Comparison of ENCODE assay signal across 9 cellular contexts in genomic region chr1:3012511-3013291, GRCh38. TPM values are rescaled to one million over a fixed set of nuclear protein-coding genes. Genes with fewer than 3 reads are reported as not detected.
DNase-seq lines count a peak whose midpoint lies in the region; ATAC-seq and TF ChIP-seq lines count a peak whose summit lies in the region.
"Had no signal": no experiment of that assay in that cellular context is flagged by ENCODE, and none has a peak within 500 bp of the region (broad histone marks: within the 10 kb centered on the region; RNA-seq: fewer than 3 reads in every experiment).

No MANE protein-coding gene starts in this region.

- DNase-seq in GM13976 (ENCODE audit: low spot score) (peak; percentile 63), T follicular helper cell (ENCODE audit: low read depth) (peak; percentile 26), right lobe of liver (peak in 2 of 3 donors; percentile 46 to 57)
- peak; percentile 82 for DNase-seq in stimulated activated CD8-positive, alpha-beta memory T cell treated with anti-CD3 and anti-CD28 coated beads, Interleukin-4, amount 100 ng/mL, for 48 hours

- H3K27ac Mint-ChIP-seq in brain: peak overlapping the region in 4 of 5 experiments; percentile 8 to 93 (median 66)

- no peak overlapping the region for H3K27ac ChIP-seq in right lobe of liver

- TF ChIP-seq POLR2A in right lobe of liver (IDR thresholded peaks at IDR 0.05): no peak

- no peaks in the 10 kb centered on the region for H3K36me3 ChIP-seq in right lobe of liver

- ATAC-seq in right lobe of liver: peak; percentile 65 to 78 (median 74)
- ATAC-seq in HG02973 (IDR thresholded peaks at IDR 0.05; ENCODE audit: unreplicated experiment): no peak
- no peak for ATAC-seq in HG02763 (IDR thresholded peaks at IDR 0.05; ENCODE audit: unreplicated experiment)
- no peak for ATAC-seq in GM19023 (IDR thresholded peaks at IDR 0.05; ENCODE audit: unreplicated experiment)

- H3K27me3 ChIP-seq in right lobe of liver: peaks cover 0 to 6% of the 10 kb centered on the region in 2 donors

- no peaks in the 10 kb centered on the region for H3K4me1 ChIP-seq in right lobe of liver

- 8% methylated on average over 15 of the region's 41 CpGs for WGBS in right lobe of liver (ENCODE audit: insufficient coverage, low coverage, low lambda C conversion rate, missing lambda C conversion rate)

- TF ChIP-seq CTCF in GM13976 (IDR thresholded peaks at IDR 0.05; ENCODE audit: borderline replicate concordance, control extremely low read depth, extremely low read depth, insufficient read depth, missing control alignments) (peak; percentile 2), brain (conservative IDR thresholded peaks at IDR 0.05) (peak; percentile 88 to 94), right lobe of liver (IDR thresholded peaks at IDR 0.05) (peak; percentile 41 to 80 (median 64))

- in situ Hi-C loops in GM13976 (cut with MboI; ENCODE audit: low sequenced_read_pairs, unreplicated experiment): no loop called here

- H3K4me1 Mint-ChIP-seq in brain: peaks cover 18% of the 10 kb centered on the region

- peaks cover 7% of the 10 kb centered on the region for H3K27me3 Mint-ChIP-seq in brain

- no peak overlapping the region for H3K4me3 ChIP-seq in right lobe of liver

- peaks cover 5% of the 10 kb centered on the region for H3K36me3 Mint-ChIP-seq in brain

- intact Hi-C loops in right lobe of liver (cut with DNase I): loop anchor here (5.0 kb wide), 1 partner anchor 410 kb away; no protein-coding TSS in a partner anchor

- H3K4me3 Mint-ChIP-seq in brain: peak overlapping the region in 2 of 5 experiments; percentile 48 to 61

- H3K9me3 ChIP-seq in right lobe of liver: no peaks in the 10 kb centered on the region

- H3K9me3 Mint-ChIP-seq in brain: peaks cover 16 to 35% (median 26%) of the 10 kb centered on the region in 5 experiments

RNA-seq across cellular contexts. Expression of gene ACTRT2, which starts 8.6 kb away (rescaled TPM):
- not detected for polyA plus RNA-seq in brain (ENCODE audit: insufficient read depth, low read depth, low replicate concordance)
- not detected for total RNA-seq in right lobe of liver
- total RNA-seq: myocyte had no signal

RNA-seq across cellular contexts. Expression of gene PRDM16, which starts 56.3 kb away (rescaled TPM):
- 2.4 TPM for polyA plus RNA-seq in brain (ENCODE audit: insufficient read depth, low read depth, low replicate concordance)
- total RNA-seq in right lobe of liver: under 1 TPM; 0.06 to 0.75 (median 0.28) TPM
- total RNA-seq: myocyte had no signal

Comparison
In these comparisons a context has a peak if more than half of its experiments do, and no peak if none do; other contexts are left out.
1. DNase-seq: peak in every context shown above with its lines; median percentile 82 in stimulated activated CD8-positive, alpha-beta memory T cell treated with anti-CD3 and anti-CD28 coated beads, Interleukin-4, amount 100 ng/mL, for 48 hours; 63 in GM13976; 52 in right lobe of liver; 26 in T follicular helper cell.
2. CTCF ChIP-seq: peak in every context shown above with its lines; median percentile 91 in brain; 64 in right lobe of liver; 2 in GM13976.
3. ATAC-seq: peak in right lobe of liver (4 of 4); none in HG02973 (single experiment), HG02763 (single experiment) and GM19023 (single experiment).